24 cellular contexts compared by ENCODE assay signal in the genomic region with DNA sequence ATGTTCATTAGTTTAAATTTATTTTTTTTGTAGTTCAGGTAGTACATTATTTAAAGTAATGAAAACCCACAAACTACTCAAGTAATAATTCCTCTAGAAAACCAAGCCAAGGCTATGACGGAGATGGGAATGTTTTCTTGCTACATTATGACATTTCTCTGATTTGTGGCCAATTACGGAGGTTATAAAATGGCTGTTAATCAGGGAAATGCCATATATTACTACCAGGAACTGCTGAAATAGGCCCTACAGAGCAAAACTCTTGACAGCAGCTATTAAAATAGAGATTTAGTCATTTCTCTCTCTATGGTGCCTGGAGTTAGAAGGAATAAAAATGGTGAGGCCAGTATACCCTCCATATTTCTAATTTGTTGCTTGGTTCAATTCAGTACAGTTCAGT.
"Had no signal": no experiment of that assay in that cellular context is flagged by ENCODE, and none has a peak within 500 bp of the region (broad histone marks: within the 10 kb centered on the region; RNA-seq: fewer than 3 reads in every experiment).

No MANE protein-coding gene starts in this region.

- H3K27me3 ChIP-seq: cardiac muscle cell had no signal

- ATAC-seq: activated CD8-positive, alpha-beta T cell treated with anti-CD3 and anti-CD28 coated beads for 36 hours; Panc1 had no signal

- H3K36me3 ChIP-seq: cardiac muscle cell, SJSA1, WERI-Rb-1 had no signal

- H3K27ac ChIP-seq: cardiac muscle cell, SJSA1, WERI-Rb-1 had no signal

- H3K4me1 ChIP-seq: SJSA1 had no signal

- DNase-seq: activated CD4-positive, alpha-beta T cell treated with anti-CD3 and anti-CD28 coated beads for 1 hour; activated CD4-positive, alpha-beta T cell treated with anti-CD3 and anti-CD28 coated beads for 48 hours; activated CD4-positive, CD25-positive, alpha-beta regulatory T cell; activated CD8-positive, alpha-beta T cell treated with anti-CD3 and anti-CD28 coated beads for 36 hours; activated gamma-delta T cell; activated naive CD4-positive, alpha-beta T cell treated with Interleukin-2 at 50 U/mL for 16 hours; activated T-cell treated with anti-CD3 and anti-CD28 coated beads, Interleukin-2, amount 50 U/mL, for 24 hours; amniotic stem cell; aorta; KG1; MM.1S; MV-4-11; NCI-H1092; NCI-H1436 treated with DMSO at 0.1 percent for 48 hours; NCI-H1694 treated with DMSO at 0.1 percent for 48 hours; NCI-H2029; NCI-H345; NCI-H524 treated with DMSO at 0.1 percent for 48 hours; SHP77 treated with DMSO at 0.1 percent for 48 hours; T1000; WERI-Rb-1 had no signal

- H3K9me3 ChIP-seq: SJSA1 had no signal

- H3K4me3 ChIP-seq: cardiac muscle cell, SJSA1 had no signal
